40 cellular contexts compared by ENCODE assay signal in genomic region chr10:80032503-80032902, GRCh38.
"Had no signal": no experiment of that assay in that cellular context is flagged by ENCODE, and none has a peak within 500 bp of the region (broad histone marks: within the 10 kb centered on the region; RNA-seq: fewer than 3 reads in every experiment).

No MANE protein-coding gene starts in this region.

- H3K4me3 Mint-ChIP-seq: activated naive CD4-positive, alpha-beta T cell treated with anti-CD3 and anti-CD28 coated beads for 36 hours; activated naive CD4-positive, alpha-beta T cell treated with anti-CD3 and anti-CD28 coated beads, Interleukin-2, amount 10 ng/mL, durations not matched to agents 7 days and 5 days; activated naive CD4-positive, alpha-beta T cell treated with anti-CD3 and anti-CD28 coated beads, Interleukin-2, amount 50 U/mL, for 24 hours; activated naive CD8-positive, alpha-beta T cell; activated naive CD8-positive, alpha-beta T cell treated with anti-CD3 and anti-CD28 coated beads for 36 hours; activated naive CD8-positive, alpha-beta T cell treated with anti-CD3 and anti-CD28 coated beads, Interleukin-2, amount 10 ng/mL, durations not matched to agents 7 days and 5 days; activated naive CD8-positive, alpha-beta T cell treated with anti-CD3 and anti-CD28 coated beads, Interleukin-2, amount 50 U/mL, for 24 hours; activated T-cell treated with anti-CD3 and anti-CD28 coated beads, Interleukin-2, amount 50 U/mL, for 24 hours; activated T-cell treated with anti-CD3 and anti-CD28 coated beads, Interleukin-2, amount 50 U/mL, for 4 hours; activated T-cell treated with anti-CD3 and anti-CD28 coated beads, Interleukin-2, amount 50 U/mL, for 72 hours; activated T-helper 1 cell treated with anti-CD3 and anti-CD28 coated beads, Interleukin-12 subunit alpha, Interleukin-12 subunit beta, Interleukin-2, Interleukin-4 antibody, amounts not matched to agents 30 ng/mL and 10 ng/mL and 1 ng/mL, durations not matched to agents 14 hours and 24 hours and 36 hours; activated T-helper 17 cell treated with anti-CD3 and anti-CD28 coated beads, Interleukin-2, amount 50 U/mL, for 72 hours; brain; central memory CD8-positive, alpha-beta T cell had no signal

- H3K4me1 Mint-ChIP-seq: activated naive CD4-positive, alpha-beta T cell treated with anti-CD3 and anti-CD28 coated beads, Interleukin-2, amount 10 ng/mL, durations not matched to agents 7 days and 5 days; activated naive CD4-positive, alpha-beta T cell treated with anti-CD3 and anti-CD28 coated beads, Interleukin-2, amount 50 U/mL, for 24 hours; activated naive CD8-positive, alpha-beta T cell treated with anti-CD3 and anti-CD28 coated beads for 36 hours; activated naive CD8-positive, alpha-beta T cell treated with anti-CD3 and anti-CD28 coated beads, Interleukin-2, amount 10 ng/mL, durations not matched to agents 7 days and 5 days; activated naive CD8-positive, alpha-beta T cell treated with anti-CD3 and anti-CD28 coated beads, Interleukin-2, amount 50 U/mL, for 24 hours; activated T-helper 17 cell treated with anti-CD3 and anti-CD28 coated beads, Interleukin-2, amount 50 U/mL, for 72 hours; central memory CD8-positive, alpha-beta T cell had no signal

- H3K4me1 ChIP-seq: adrenal gland, ascending aorta, body of pancreas, breast epithelium had no signal

- H3K36me3 Mint-ChIP-seq: activated naive CD4-positive, alpha-beta T cell treated with anti-CD3 and anti-CD28 coated beads, Interleukin-2, amount 10 ng/mL, durations not matched to agents 7 days and 5 days; activated naive CD4-positive, alpha-beta T cell treated with anti-CD3 and anti-CD28 coated beads, Interleukin-2, amount 50 U/mL, for 24 hours; activated naive CD4-positive, alpha-beta T cell treated with anti-CD3 and anti-CD28 coated beads, Interleukin-2, amount 50 U/mL, for 72 hours; activated naive CD8-positive, alpha-beta T cell; activated naive CD8-positive, alpha-beta T cell treated with anti-CD3 and anti-CD28 coated beads for 36 hours; activated naive CD8-positive, alpha-beta T cell treated with anti-CD3 and anti-CD28 coated beads, Interleukin-2, amount 10 ng/mL, durations not matched to agents 7 days and 5 days; brain had no signal

- DNase-seq: activated effector memory CD4-positive, alpha-beta T cell treated with anti-CD3 and anti-CD28 coated beads, Interleukin-2, amount 50 U/mL, for 16 hours; activated effector memory CD4-positive, alpha-beta T cell treated with Interleukin-2 at 50 U/mL for 16 hours; activated gamma-delta T cell; activated gamma-delta T cell treated with Interleukin-2 at 50 U/mL for 16 hours; activated naive CD4-positive, alpha-beta T cell; activated naive CD4-positive, alpha-beta T cell treated with anti-CD3 and anti-CD28 coated beads for 36 hours; activated naive CD4-positive, alpha-beta T cell treated with anti-CD3 and anti-CD28 coated beads, Interleukin-2, amount 10 ng/mL, durations not matched to agents 7 days and 5 days; activated naive CD4-positive, alpha-beta T cell treated with anti-CD3 and anti-CD28 coated beads, Interleukin-2, amount 50 U/mL, for 16 hours; activated naive CD4-positive, alpha-beta T cell treated with Interleukin-2 at 50 U/mL for 16 hours; activated naive CD8-positive, alpha-beta T cell treated with anti-CD3 and anti-CD28 coated beads for 36 hours; activated naive CD8-positive, alpha-beta T cell treated with anti-CD3 and anti-CD28 coated beads, Interleukin-2, amount 10 ng/mL, durations not matched to agents 7 days and 5 days; activated naive CD8-positive, alpha-beta T cell treated with anti-CD3 and anti-CD28 coated beads, Interleukin-2, amount 50 U/mL, for 24 hours; activated T-cell treated with anti-CD3 and anti-CD28 coated beads, Interleukin-2, amount 50 U/mL, for 1 hour; activated T-cell treated with anti-CD3 and anti-CD28 coated beads, Interleukin-2, amount 50 U/mL, for 24 hours; activated T-cell treated with anti-CD3 and anti-CD28 coated beads, Interleukin-2, amount 50 U/mL, for 4 hours; activated T-cell treated with anti-CD3 and anti-CD28 coated beads, Interleukin-2, amount 50 U/mL, for 48 hours; activated T-cell treated with anti-CD3 and anti-CD28 coated beads, Interleukin-2, amount 50 U/mL, for 72 hours; amniotic stem cell; amygdala; anterior cingulate cortex; aorta; body of pancreas; brain microvascular endothelial cell; caudate nucleus; central memory CD4-positive, alpha-beta T cell; cerebellar nuclear complex had no signal

- H3K9me3 ChIP-seq: adrenal gland, ascending aorta, body of pancreas, breast epithelium had no signal

- H3K27me3 Mint-ChIP-seq: activated naive CD4-positive, alpha-beta T cell treated with anti-CD3 and anti-CD28 coated beads, Interleukin-2, amount 50 U/mL, for 24 hours; activated naive CD8-positive, alpha-beta T cell; activated naive CD8-positive, alpha-beta T cell treated with anti-CD3 and anti-CD28 coated beads for 36 hours; activated T-cell treated with anti-CD3 and anti-CD28 coated beads, Interleukin-2, amount 50 U/mL, for 24 hours; activated T-helper 17 cell treated with anti-CD3 and anti-CD28 coated beads, Interleukin-2, amount 50 U/mL, for 72 hours; brain; central memory CD8-positive, alpha-beta T cell had no signal

- H3K27ac ChIP-seq: adrenal gland, ascending aorta, body of pancreas, brain microvascular endothelial cell, breast epithelium, cardiac muscle cell had no signal

- FAIRE-seq: astrocyte, bronchial epithelial cell had no signal

- H3K36me3 ChIP-seq: adrenal gland, ascending aorta, brain microvascular endothelial cell, breast epithelium, cardiac muscle cell had no signal

- ATAC-seq: activated naive CD4-positive, alpha-beta T cell treated with anti-CD3 and anti-CD28 coated beads, Interleukin-2, amount 50 U/mL, for 72 hours; activated naive CD8-positive, alpha-beta T cell treated with anti-CD3 and anti-CD28 coated beads, Interleukin-2, amount 50 U/mL, for 24 hours; activated T-cell treated with anti-CD3 and anti-CD28 coated beads, Interleukin-2, amount 50 U/mL, for 4 hours; activated T-cell treated with anti-CD3 and anti-CD28 coated beads, Interleukin-2, amount 50 U/mL, for 72 hours; activated T-helper 17 cell treated with anti-CD3 and anti-CD28 coated beads, Interleukin-2, amount 50 U/mL, for 72 hours; body of pancreas had no signal

- H3K4me3 ChIP-seq: adrenal gland, ascending aorta, body of pancreas, breast epithelium, cardiac muscle cell had no signal

- H3K9me3 Mint-ChIP-seq: activated naive CD4-positive, alpha-beta T cell treated with anti-CD3 and anti-CD28 coated beads for 36 hours; activated naive CD4-positive, alpha-beta T cell treated with anti-CD3 and anti-CD28 coated beads, Interleukin-2, amount 10 ng/mL, durations not matched to agents 7 days and 5 days; activated naive CD4-positive, alpha-beta T cell treated with anti-CD3 and anti-CD28 coated beads, Interleukin-2, amount 50 U/mL, for 24 hours; activated naive CD4-positive, alpha-beta T cell treated with anti-CD3 and anti-CD28 coated beads, Interleukin-2, amount 50 U/mL, for 72 hours; activated naive CD8-positive, alpha-beta T cell treated with anti-CD3 and anti-CD28 coated beads for 36 hours; activated naive CD8-positive, alpha-beta T cell treated with anti-CD3 and anti-CD28 coated beads, Interleukin-2, amount 10 ng/mL, durations not matched to agents 7 days and 5 days; activated naive CD8-positive, alpha-beta T cell treated with anti-CD3 and anti-CD28 coated beads, Interleukin-2, amount 50 U/mL, for 24 hours; activated T-cell treated with anti-CD3 and anti-CD28 coated beads, Interleukin-2, amount 50 U/mL, for 24 hours; activated T-cell treated with anti-CD3 and anti-CD28 coated beads, Interleukin-2, amount 50 U/mL, for 4 hours; activated T-cell treated with anti-CD3 and anti-CD28 coated beads, Interleukin-2, amount 50 U/mL, for 72 hours; activated T-helper 1 cell treated with anti-CD3 and anti-CD28 coated beads, Interleukin-12 subunit alpha, Interleukin-12 subunit beta, Interleukin-2, Interleukin-4 antibody, amounts not matched to agents 30 ng/mL and 10 ng/mL and 1 ng/mL, durations not matched to agents 14 hours and 24 hours and 36 hours; activated T-helper 17 cell treated with anti-CD3 and anti-CD28 coated beads, Interleukin-2, amount 50 U/mL, for 72 hours; activated T-helper 2 cell treated with anti-CD3 and anti-CD28 coated beads, Interferon-gamma antibody, Interleukin-2, Interleukin-4, amounts not matched to agents 10 μg/mL and 5 μg/mL and 100 μg/mL, durations not matched to agents 14 hours and 24 hours and 36 hours; central memory CD8-positive, alpha-beta T cell had no signal

- H3K27me3 ChIP-seq: adrenal gland, ascending aorta, body of pancreas, brain microvascular endothelial cell, breast epithelium, cardiac muscle cell had no signal

- H3K27ac Mint-ChIP-seq: activated naive CD4-positive, alpha-beta T cell treated with anti-CD3 and anti-CD28 coated beads for 36 hours; activated naive CD4-positive, alpha-beta T cell treated with anti-CD3 and anti-CD28 coated beads, Interleukin-2, amount 10 ng/mL, durations not matched to agents 7 days and 5 days; activated naive CD4-positive, alpha-beta T cell treated with anti-CD3 and anti-CD28 coated beads, Interleukin-2, amount 50 U/mL, for 24 hours; activated naive CD4-positive, alpha-beta T cell treated with anti-CD3 and anti-CD28 coated beads, Interleukin-2, amount 50 U/mL, for 72 hours; activated naive CD8-positive, alpha-beta T cell; activated naive CD8-positive, alpha-beta T cell treated with anti-CD3 and anti-CD28 coated beads for 36 hours; activated naive CD8-positive, alpha-beta T cell treated with anti-CD3 and anti-CD28 coated beads, Interleukin-2, amount 10 ng/mL, durations not matched to agents 7 days and 5 days; activated naive CD8-positive, alpha-beta T cell treated with anti-CD3 and anti-CD28 coated beads, Interleukin-2, amount 50 U/mL, for 24 hours; activated T-cell treated with anti-CD3 and anti-CD28 coated beads, Interleukin-2, amount 50 U/mL, for 24 hours; activated T-cell treated with anti-CD3 and anti-CD28 coated beads, Interleukin-2, amount 50 U/mL, for 72 hours; activated T-helper 1 cell treated with anti-CD3 and anti-CD28 coated beads, Interleukin-12 subunit alpha, Interleukin-12 subunit beta, Interleukin-2, Interleukin-4 antibody, amounts not matched to agents 30 ng/mL and 10 ng/mL and 1 ng/mL, durations not matched to agents 14 hours and 24 hours and 36 hours; activated T-helper 17 cell treated with anti-CD3 and anti-CD28 coated beads, Interleukin-2, amount 50 U/mL, for 72 hours; activated T-helper 2 cell treated with anti-CD3 and anti-CD28 coated beads, Interferon-gamma antibody, Interleukin-2, Interleukin-4, amounts not matched to agents 10 μg/mL and 5 μg/mL and 100 μg/mL, durations not matched to agents 14 hours and 24 hours and 36 hours; brain had no signal
